Comparison of ENCODE assay signal across 1 cellular context in the genomic region with DNA sequence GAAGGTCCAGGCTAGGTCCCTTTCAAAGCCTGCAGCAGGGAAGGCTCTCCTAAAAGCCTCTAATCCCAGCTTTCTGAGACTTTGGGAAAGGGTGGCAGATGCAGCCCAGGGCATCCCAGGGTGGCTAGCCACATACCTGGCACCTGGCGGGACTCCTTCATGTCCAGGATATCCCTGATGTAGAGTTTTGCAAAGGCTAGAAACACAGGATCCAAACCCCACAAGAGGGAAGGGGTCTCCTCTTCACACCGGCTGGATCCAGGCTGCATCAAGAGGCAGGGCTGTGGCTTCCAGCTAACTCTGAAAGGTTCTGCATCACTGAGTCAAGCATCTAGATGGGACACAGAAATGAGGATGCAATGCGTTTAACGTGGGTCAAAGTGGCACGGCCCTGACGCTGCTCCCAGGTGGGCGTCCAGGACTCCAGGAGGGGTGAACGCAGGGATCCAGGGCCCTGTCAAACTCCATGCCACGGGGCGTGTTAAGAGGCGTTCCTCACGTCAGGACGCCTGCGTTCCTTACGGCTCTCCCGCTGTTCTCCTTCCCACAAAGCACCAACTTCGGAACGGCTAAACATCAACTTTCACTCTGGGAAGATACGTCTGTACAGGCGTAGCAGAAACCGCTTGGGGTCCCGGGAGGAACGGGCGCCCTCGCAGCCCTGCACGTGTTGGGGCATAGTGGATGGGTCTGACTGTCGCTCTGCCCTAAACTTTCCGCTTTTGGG.
A peak's percentile ranks its signal among the peaks of the same experiment; 100 is the strongest.
TF ChIP-seq lines count a peak whose summit lies in the region.

No MANE protein-coding gene starts in this region.

TF ChIP-seq in WTC11, 78 proteins besides CTCF, POLR2A, EP300 and RAD21 (continued from another document):
- TF ChIP-seq, protein P1, sequence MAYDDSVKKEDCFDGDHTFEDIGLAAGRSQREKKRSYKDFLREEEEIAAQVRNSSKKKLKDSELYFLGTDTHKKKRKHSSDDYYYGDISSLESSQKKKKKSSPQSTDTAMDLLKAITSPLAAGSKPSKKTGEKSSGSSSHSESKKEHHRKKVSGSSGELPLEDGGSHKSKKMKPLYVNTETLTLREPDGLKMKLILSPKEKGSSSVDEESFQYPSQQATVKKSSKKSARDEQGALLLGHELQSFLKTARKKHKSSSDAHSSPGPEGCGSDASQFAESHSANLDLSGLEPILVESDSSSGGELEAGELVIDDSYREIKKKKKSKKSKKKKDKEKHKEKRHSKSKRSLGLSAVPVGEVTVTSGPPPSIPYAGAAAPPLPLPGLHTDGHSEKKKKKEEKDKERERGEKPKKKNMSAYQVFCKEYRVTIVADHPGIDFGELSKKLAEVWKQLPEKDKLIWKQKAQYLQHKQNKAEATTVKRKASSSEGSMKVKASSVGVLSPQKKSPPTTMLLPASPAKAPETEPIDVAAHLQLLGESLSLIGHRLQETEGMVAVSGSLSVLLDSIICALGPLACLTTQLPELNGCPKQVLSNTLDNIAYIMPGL (CRISPR knock-in tag; IDR thresholded peaks at IDR 0.05) = no peak
- TF ChIP-seq, protein P2, sequence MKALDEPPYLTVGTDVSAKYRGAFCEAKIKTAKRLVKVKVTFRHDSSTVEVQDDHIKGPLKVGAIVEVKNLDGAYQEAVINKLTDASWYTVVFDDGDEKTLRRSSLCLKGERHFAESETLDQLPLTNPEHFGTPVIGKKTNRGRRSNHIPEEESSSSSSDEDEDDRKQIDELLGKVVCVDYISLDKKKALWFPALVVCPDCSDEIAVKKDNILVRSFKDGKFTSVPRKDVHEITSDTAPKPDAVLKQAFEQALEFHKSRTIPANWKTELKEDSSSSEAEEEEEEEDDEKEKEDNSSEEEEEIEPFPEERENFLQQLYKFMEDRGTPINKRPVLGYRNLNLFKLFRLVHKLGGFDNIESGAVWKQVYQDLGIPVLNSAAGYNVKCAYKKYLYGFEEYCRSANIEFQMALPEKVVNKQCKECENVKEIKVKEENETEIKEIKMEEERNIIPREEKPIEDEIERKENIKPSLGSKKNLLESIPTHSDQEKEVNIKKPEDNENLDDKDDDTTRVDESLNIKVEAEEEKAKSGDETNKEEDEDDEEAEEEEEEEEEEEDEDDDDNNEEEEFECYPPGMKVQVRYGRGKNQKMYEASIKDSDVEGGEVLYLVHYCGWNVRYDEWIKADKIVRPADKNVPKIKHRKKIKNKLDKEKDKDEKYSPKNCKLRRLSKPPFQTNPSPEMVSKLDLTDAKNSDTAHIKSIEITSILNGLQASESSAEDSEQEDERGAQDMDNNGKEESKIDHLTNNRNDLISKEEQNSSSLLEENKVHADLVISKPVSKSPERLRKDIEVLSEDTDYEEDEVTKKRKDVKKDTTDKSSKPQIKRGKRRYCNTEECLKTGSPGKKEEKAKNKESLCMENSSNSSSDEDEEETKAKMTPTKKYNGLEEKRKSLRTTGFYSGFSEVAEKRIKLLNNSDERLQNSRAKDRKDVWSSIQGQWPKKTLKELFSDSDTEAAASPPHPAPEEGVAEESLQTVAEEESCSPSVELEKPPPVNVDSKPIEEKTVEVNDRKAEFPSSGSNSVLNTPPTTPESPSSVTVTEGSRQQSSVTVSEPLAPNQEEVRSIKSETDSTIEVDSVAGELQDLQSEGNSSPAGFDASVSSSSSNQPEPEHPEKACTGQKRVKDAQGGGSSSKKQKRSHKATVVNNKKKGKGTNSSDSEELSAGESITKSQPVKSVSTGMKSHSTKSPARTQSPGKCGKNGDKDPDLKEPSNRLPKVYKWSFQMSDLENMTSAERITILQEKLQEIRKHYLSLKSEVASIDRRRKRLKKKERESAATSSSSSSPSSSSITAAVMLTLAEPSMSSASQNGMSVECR (CRISPR knock-in tag; IDR thresholded peaks at IDR 0.05; ENCODE audit: borderline replicate concordance) = peak; percentile 73; the same call in 1 of the 2 replicates
- TF ChIP-seq, protein P3, sequence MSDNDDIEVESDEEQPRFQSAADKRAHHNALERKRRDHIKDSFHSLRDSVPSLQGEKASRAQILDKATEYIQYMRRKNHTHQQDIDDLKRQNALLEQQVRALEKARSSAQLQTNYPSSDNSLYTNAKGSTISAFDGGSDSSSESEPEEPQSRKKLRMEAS (CRISPR knock-in tag; IDR thresholded peaks at IDR 0.05) = peak; percentile 75
- peak; percentile 70; the same call in 1 of the 2 replicates for TF ChIP-seq TEAD1 (CRISPR knock-in tag; IDR thresholded peaks at IDR 0.05)
- TF ChIP-seq FOXK1 (CRISPR knock-in tag; IDR thresholded peaks at IDR 0.05) = 0 out of 2 replicates have a peak, but pooled peaks have one; percentile 23
- TF ChIP-seq ZBTB21 (CRISPR knock-in tag; IDR thresholded peaks at IDR 0.05; ENCODE audit: borderline replicate concordance) = peak; percentile 65; the same call in 1 of the 2 replicates
- no peak for TF ChIP-seq ZNF263 (CRISPR knock-in tag; IDR thresholded peaks at IDR 0.05; ENCODE audit: low read depth)
- peak; percentile 53; the same call in 1 of the 2 replicates for TF ChIP-seq FOXP1 (CRISPR knock-in tag; IDR thresholded peaks at IDR 0.05; ENCODE audit: borderline replicate concordance)
- TF ChIP-seq NR1H2 (CRISPR knock-in tag; IDR thresholded peaks at IDR 0.05) = no peak
- TF ChIP-seq NFATC4 (CRISPR knock-in tag; IDR thresholded peaks at IDR 0.05) = no peak
TF ChIP-seq in WTC11: peak in this region for 9.
